13 cellular contexts compared by ENCODE assay signal in the genomic region with DNA sequence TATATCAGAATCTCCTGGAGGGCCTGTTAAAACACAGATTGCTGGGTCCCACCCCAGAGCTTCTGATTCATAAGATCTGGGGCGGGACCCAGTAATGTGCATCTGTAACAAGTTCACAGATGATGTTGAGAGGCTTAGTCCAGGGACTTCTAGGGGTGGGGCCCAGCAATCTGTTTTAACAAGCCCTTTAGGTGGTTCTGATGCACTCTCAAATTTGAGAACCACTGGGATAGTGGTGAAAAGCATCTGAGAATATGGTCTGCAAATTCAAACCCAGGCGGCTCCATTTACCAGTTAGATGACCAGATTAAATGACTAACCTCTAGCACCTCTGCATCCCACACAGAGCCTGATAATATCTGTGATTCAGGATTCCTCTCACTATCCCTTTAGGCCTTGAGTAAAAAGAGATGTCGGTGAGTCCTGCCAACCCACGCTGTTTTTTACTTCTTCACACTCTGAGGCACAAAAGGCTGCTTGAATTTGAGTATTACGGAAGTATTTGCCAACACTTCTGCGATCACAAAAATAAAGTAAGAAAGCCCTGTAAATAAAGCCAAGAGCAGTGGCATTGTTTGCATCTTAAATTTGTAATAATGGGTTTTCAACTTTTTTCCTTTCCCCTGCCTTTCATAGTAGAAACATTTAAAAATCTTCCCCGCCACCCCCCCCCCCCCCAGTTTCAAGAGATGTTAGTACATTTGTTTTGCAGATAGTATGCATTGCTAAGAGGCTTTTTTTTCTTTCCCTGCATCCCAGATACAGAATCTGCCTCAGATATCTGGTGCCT. TPM values are rescaled to one million over a fixed set of nuclear protein-coding genes. Genes with fewer than 3 reads are reported as not detected.
DNase-seq lines count a peak whose midpoint lies in the region; ATAC-seq and TF ChIP-seq lines count a peak whose summit lies in the region.
"Had no signal": no experiment of that assay in that cellular context is flagged by ENCODE, and none has a peak within 500 bp of the region (broad histone marks: within the 10 kb centered on the region; RNA-seq: fewer than 3 reads in every experiment).

No MANE protein-coding gene starts in this region.

- peaks cover 0 to 2% of the 10 kb centered on the region in 2 donors for H3K36me3 Mint-ChIP-seq in naive B cell
- H3K36me3 Mint-ChIP-seq: activated CD8-positive, alpha-beta memory T cell treated with anti-CD3 and anti-CD28 coated beads, Interleukin-2, amount 10 ng/mL, durations not matched to agents 7 days and 5 days had no signal

- peak overlapping the region; percentile 53 for H2AFZ ChIP-seq in mammary epithelial cell (ENCODE audit: low read depth, low read length)

- CTCF ChIA-PET in mammary epithelial cell (lab: Charles Lee; ENCODE audit: low non-redundant PET) = no interaction called here

- intact Hi-C loops in mammary epithelial cell (cut with micrococcal nuclease) = no loop called here
- intact Hi-C loops in psoas muscle (cut with DNase I) = loop anchor here in 1 of 2 donors (5.0 kb wide), 1 partner anchor 46 kb away; no protein-coding TSS in a partner anchor
- intact Hi-C loops in prostate gland (cut with DNase I) = no loop called here

- H3K4me3 ChIP-seq in HUES48 (ENCODE audit: low read depth, low read length) (no peak overlapping the region), mammary epithelial cell (replicated peaks in 1 of 3; ENCODE audit: insufficient read depth in 1 of 3, low read depth in 2 of 3, low read length in 3 of 3) (no peak overlapping the region), psoas muscle (no peak overlapping the region), prostate gland (no peak overlapping the region), BE2C (ENCODE audit: low read depth, low read length) (no peak overlapping the region)

- ATAC-seq in naive B cell (ENCODE audit: low read depth in 2 of 2) (no peak), psoas muscle (no peak), GM21515 (IDR thresholded peaks at IDR 0.05; ENCODE audit: unreplicated experiment) (no peak)
- ATAC-seq: activated CD8-positive, alpha-beta memory T cell treated with anti-CD3 and anti-CD28 coated beads, Interleukin-2, amount 10 ng/mL, durations not matched to agents 7 days and 5 days had no signal

- TF ChIP-seq POLR2A in prostate gland (IDR thresholded peaks at IDR 0.05) = no peak

- TF ChIP-seq CTCF in mammary epithelial cell (conservative IDR thresholded peaks at IDR 0.05 in 1 of 2, IDR thresholded peaks at IDR 0.05 in 1 of 2; ENCODE audit: extremely low read depth in 1 of 2, insufficient read depth in 1 of 2, low read depth in 1 of 2, low read length in 2 of 2) (no peak), psoas muscle (IDR thresholded peaks at IDR 0.05) (no peak), prostate gland (IDR thresholded peaks at IDR 0.05) (no peak), BE2C (IDR thresholded peaks at IDR 0.05; ENCODE audit: low read depth, low read length) (no peak)

- H3K27me3 Mint-ChIP-seq in naive B cell = no peaks in the 10 kb centered on the region
- H3K27me3 Mint-ChIP-seq: activated CD8-positive, alpha-beta memory T cell treated with anti-CD3 and anti-CD28 coated beads, Interleukin-2, amount 10 ng/mL, durations not matched to agents 7 days and 5 days had no signal

- peak overlapping the region in 7 of 8 donors; percentile 30 to 98 (median 75) for H3K4me3 Mint-ChIP-seq in naive B cell

- H3K79me2 ChIP-seq in mammary epithelial cell (ENCODE audit: insufficient read depth, low read length) = peaks cover 33% of the 10 kb centered on the region

- peak overlapping the region in 5 of 6 donors; percentile 77 to 97 (median 95) for H3K27ac Mint-ChIP-seq in naive B cell
- H3K27ac Mint-ChIP-seq: activated CD8-positive, alpha-beta memory T cell treated with anti-CD3 and anti-CD28 coated beads, Interleukin-2, amount 10 ng/mL, durations not matched to agents 7 days and 5 days had no signal

- 14% methylated on average over 7 of the region's 7 CpGs for WGBS in mammary epithelial cell (ENCODE audit: low coverage, missing lambda C conversion rate)
- WGBS in psoas muscle, 3 donors = 63 to 87% (median 73%) methylated on average over 7 of the region's 7 CpGs
- WGBS in prostate gland = 56% methylated on average over 7 of the region's 7 CpGs

- H3K4me1 ChIP-seq in HUES48 (ENCODE audit: control insufficient read depth, insufficient read depth, low read length) (peaks cover 39% of the 10 kb centered on the region), mammary epithelial cell (ENCODE audit: insufficient read depth, low read length) (peaks cover 27% of the 10 kb centered on the region), psoas muscle (peaks cover 20% of the 10 kb centered on the region), prostate gland (replicated peaks) (peaks cover 4% of the 10 kb centered on the region), BE2C (no peaks in the 10 kb centered on the region; the same call in 1 of the 2 replicates)

- peak overlapping the region; percentile 40 for H3K4me2 ChIP-seq in mammary epithelial cell (ENCODE audit: insufficient read depth, low read depth, low read length)

- H3K9ac ChIP-seq in HUES48 (ENCODE audit: low read depth, low read length) (no peak overlapping the region; the same call in 1 of the 2 replicates), mammary epithelial cell (ENCODE audit: insufficient read depth, low read length) (peak overlapping the region; percentile 9)

- DNase-seq in DMS114 treated with DMSO at 0.1 percent for 48 hours (lab: John Stamatoyannopoulos, UW; ENCODE audit: unreplicated experiment) (peak; percentile 23), mammary epithelial cell (peak; percentile 80), naive B cell (no peak), psoas muscle (no peak), prostate gland (ENCODE audit: low spot score) (no peak), BE2C (no peak)
- DNase-seq: activated CD8-positive, alpha-beta memory T cell treated with anti-CD3 and anti-CD28 coated beads, Interleukin-2, amount 10 ng/mL, durations not matched to agents 7 days and 5 days; kidney glomerular epithelial cell; NCI-H1417 treated with DMSO at 0.1 percent for 48 hours; NCI-H510A; testis had no signal

- H3K4me1 Mint-ChIP-seq in naive B cell = peaks cover 57 to 66% (median 61%) of the 10 kb centered on the region in 3 donors

- no peaks in the 10 kb centered on the region for H4K20me1 ChIP-seq in mammary epithelial cell (ENCODE audit: insufficient read depth, low read length)

- H3K36me3 ChIP-seq in HUES48 (ENCODE audit: control insufficient read depth, insufficient read depth, low read length) (no peaks in the 10 kb centered on the region), mammary epithelial cell (ENCODE audit: insufficient read depth, low read length) (no peaks in the 10 kb centered on the region), psoas muscle (ENCODE audit: insufficient read depth in 1 of 2, low read depth in 1 of 2) (no peaks in the 10 kb centered on the region), prostate gland (no peaks in the 10 kb centered on the region), BE2C (no peaks in the 10 kb centered on the region)

- no TSS peak for BruUV-seq in mammary epithelial cell (replicated peaks; lab: Mats Ljungman, UMichigan)

- H3K27me3 ChIP-seq in HUES48 (ENCODE audit: control insufficient read depth, insufficient read depth, low read length) (no peaks in the 10 kb centered on the region), mammary epithelial cell (ENCODE audit: insufficient read depth, low read length) (no peaks in the 10 kb centered on the region), psoas muscle (ENCODE audit: insufficient read depth in 3 of 3, low read length in 2 of 3) (no peaks in the 10 kb centered on the region), prostate gland (replicated peaks; ENCODE audit: insufficient read depth) (no peaks in the 10 kb centered on the region), BE2C (no peaks in the 10 kb centered on the region)
- H3K27me3 ChIP-seq: testis had no signal

- in situ Hi-C loops in mammary epithelial cell (cut with MboI; ENCODE audit: low sequenced_read_pairs in 2 of 2) = no loop called here

- no peaks in the 10 kb centered on the region for H3K9me3 Mint-ChIP-seq in naive B cell

- H3K9me3 ChIP-seq in HUES48 (ENCODE audit: control insufficient read depth, insufficient read depth, low read length) (no peaks in the 10 kb centered on the region), mammary epithelial cell (replicated peaks; ENCODE audit: insufficient read depth, low read length) (no peaks in the 10 kb centered on the region), psoas muscle (no peaks in the 10 kb centered on the region), prostate gland (no peaks in the 10 kb centered on the region), BE2C (no peaks in the 10 kb centered on the region)
- H3K9me3 ChIP-seq: testis had no signal

- dilution Hi-C loops in mammary epithelial cell (cut with HindIII; ENCODE audit: low sequenced_read_pairs) = loop anchor here (10.0 kb wide), 1 partner anchor 64 kb away; no protein-coding TSS in a partner anchor

- H3K27ac ChIP-seq in HUES48 (ENCODE audit: low read depth, low read length) = peak overlapping the region; percentile 71
- no peak overlapping the region for H3K27ac ChIP-seq in mammary epithelial cell (ENCODE audit: insufficient read depth, low read depth, low read length)
- no peak overlapping the region for H3K27ac ChIP-seq in psoas muscle
- no peak overlapping the region for H3K27ac ChIP-seq in prostate gland
- H3K27ac ChIP-seq: testis had no signal

RNA-seq across cellular contexts. Expression of gene FRS2, which starts 1.8 kb away (rescaled TPM):
- 10 to 100 TPM; 30.0 to 72.7 TPM for total RNA-seq in mammary epithelial cell
- polyA plus RNA-seq in mammary epithelial cell = 18.6 TPM
- 46.5 TPM for polyA minus RNA-seq in mammary epithelial cell
- 10 to 100 TPM; 18.0 to 31.4 (median 28.3) TPM for polyA plus RNA-seq in naive B cell (ENCODE audit: low read depth in 6 of 6)
- 10 to 100 TPM; 12.8 to 18.9 (median 15.0) TPM for total RNA-seq in psoas muscle
- polyA plus RNA-seq in psoas muscle = 10 to 100 TPM in 1 of 3 donors, 1 to 10 TPM in 2; 3.6 to 16.8 (median 4.0) TPM
- 10 to 100 TPM; 39.5 to 65.6 TPM for total RNA-seq in prostate gland
- 14.1 TPM for polyA plus RNA-seq in BE2C (2012; ENCODE audit: insufficient read depth, insufficient read length, low read depth)

Comparison
In these comparisons a context has a peak if more than half of its experiments do, and no peak if none do; other contexts are left out.
1. DNase-seq: peak in DMS114 treated with DMSO at 0.1 percent for 48 hours (single experiment) and mammary epithelial cell (single experiment); none in naive B cell (single experiment), psoas muscle (0 of 2), prostate gland (single experiment) and BE2C (single experiment).